Comparison of ENCODE assay signal across 11 cellular contexts in the genomic region with DNA sequence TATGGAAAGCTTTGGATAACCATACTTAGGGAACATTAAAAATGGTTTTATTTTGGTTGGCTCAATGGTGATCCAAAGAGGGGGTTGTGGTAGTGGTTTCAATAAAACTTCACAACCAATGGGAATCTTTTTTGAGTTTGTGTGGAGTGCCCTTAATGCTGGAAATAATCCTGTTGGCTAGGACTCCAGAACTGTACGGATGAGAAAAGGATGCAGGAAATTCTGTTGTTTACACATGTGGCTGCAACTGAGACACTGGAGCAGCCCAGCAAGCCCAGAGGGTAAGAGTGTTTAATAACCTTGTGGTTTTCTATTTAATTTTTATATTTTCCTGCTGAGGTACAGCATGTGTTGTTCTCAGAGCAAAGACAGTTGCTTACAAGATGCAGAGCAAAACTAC. TPM values are rescaled to one million over a fixed set of nuclear protein-coding genes. Genes with fewer than 3 reads are reported as not detected.
DNase-seq lines count a peak whose midpoint lies in the region; ATAC-seq and TF ChIP-seq lines count a peak whose summit lies in the region.
"Had no signal": no experiment of that assay in that cellular context is flagged by ENCODE, and none has a peak within 500 bp of the region (broad histone marks: within the 10 kb centered on the region; RNA-seq: fewer than 3 reads in every experiment).

Gene CCDC102B (plus strand): TSS at position 180 of the 400 bp plus-strand sequence. CDS start 38,684 bp downstream, outside the sequence.

- no peaks in the 10 kb centered on the region for H3F3A ChIP-seq in neural progenitor cell (ENCODE audit: low read depth)

- H3K79me2 ChIP-seq in neural progenitor cell (ENCODE audit: low read depth): no peaks in the 10 kb centered on the region

- no peaks in the 10 kb centered on the region for H4K20me1 ChIP-seq in neural progenitor cell (ENCODE audit: low read depth)

- no peak for TF ChIP-seq CTCF in AG09309 (IDR thresholded peaks at IDR 0.05; ENCODE audit: control insufficient read depth, insufficient read depth, low read depth, low read length, missing control alignments)
- no peak for TF ChIP-seq CTCF in neural progenitor cell (IDR thresholded peaks at IDR 0.05)

- H3K4me2 ChIP-seq in neural progenitor cell: no peak within 1 kb of the TSS

- H3K9me3 ChIP-seq in neural progenitor cell (ENCODE audit: low read depth): no peaks in the 10 kb centered on the region

- H3K4me1 Mint-ChIP-seq in neural progenitor cell: no peaks in the 10 kb centered on the region
- no peaks in the 10 kb centered on the region for H3K4me1 Mint-ChIP-seq in stimulated activated memory B cell treated with anti-CD40 and anti-IgM and Interleukin-4, amounts not matched to agents 10 μg/mL and 1 μg/mL and 100 μg/mL, for 72 hours
- H3K4me1 Mint-ChIP-seq: IgD-negative memory B cell, nephron progenitor cell had no signal

- no peaks in the 10 kb centered on the region for H3K27me3 Mint-ChIP-seq in neural progenitor cell (ENCODE audit: insufficient read depth, low read depth)
- no peaks in the 10 kb centered on the region for H3K27me3 Mint-ChIP-seq in stimulated activated memory B cell treated with anti-CD40 and anti-IgM and Interleukin-4, amounts not matched to agents 10 μg/mL and 1 μg/mL and 100 μg/mL, for 72 hours
- H3K27me3 Mint-ChIP-seq: activated naive CD8-positive, alpha-beta T cell; IgD-negative memory B cell had no signal

- H3K4me3 Mint-ChIP-seq in neural progenitor cell: no peak within 1 kb of the TSS
- H3K4me3 Mint-ChIP-seq in stimulated activated memory B cell treated with anti-CD40 and anti-IgM and Interleukin-4, amounts not matched to agents 10 μg/mL and 1 μg/mL and 100 μg/mL, for 72 hours: no peak within 1 kb of the TSS
- H3K4me3 Mint-ChIP-seq: activated naive CD8-positive, alpha-beta T cell; IgD-negative memory B cell; nephron progenitor cell had no signal

- no peak for ATAC-seq in stimulated activated memory B cell treated with anti-CD40 and anti-IgM and Interleukin-4, amounts not matched to agents 10 μg/mL and 1 μg/mL and 100 μg/mL, for 72 hours

- H3K36me3 Mint-ChIP-seq in neural progenitor cell: peaks cover 1% of the 10 kb centered on the region
- H3K36me3 Mint-ChIP-seq in stimulated activated memory B cell treated with anti-CD40 and anti-IgM and Interleukin-4, amounts not matched to agents 10 μg/mL and 1 μg/mL and 100 μg/mL, for 72 hours: no peaks in the 10 kb centered on the region
- H3K36me3 Mint-ChIP-seq: activated naive CD8-positive, alpha-beta T cell; IgD-negative memory B cell had no signal

- no peak within 1 kb of the TSS for H2AFZ ChIP-seq in neural progenitor cell (replicated peaks)

- no peak within 1 kb of the TSS for H3K9ac ChIP-seq in neural progenitor cell

- no peak within 1 kb of the TSS for H3K4me3 ChIP-seq in AG09309 (ENCODE audit: control insufficient read depth, low read depth, low read length)
- no peak within 1 kb of the TSS for H3K4me3 ChIP-seq in neural progenitor cell

- no peaks in the 10 kb centered on the region for H3K9me3 Mint-ChIP-seq in neural progenitor cell
- H3K9me3 Mint-ChIP-seq in stimulated activated memory B cell treated with anti-CD40 and anti-IgM and Interleukin-4, amounts not matched to agents 10 μg/mL and 1 μg/mL and 100 μg/mL, for 72 hours: no peaks in the 10 kb centered on the region
- H3K9me3 Mint-ChIP-seq: IgD-negative memory B cell, nephron progenitor cell had no signal

- H3K36me3 ChIP-seq in neural progenitor cell: no peaks in the 10 kb centered on the region

- no peak within 1 kb of the TSS for H3K27ac ChIP-seq in neural progenitor cell

- H3K27ac Mint-ChIP-seq in neural progenitor cell: peak within 1 kb of the TSS; percentile 24
- no peak within 1 kb of the TSS for H3K27ac Mint-ChIP-seq in stimulated activated memory B cell treated with anti-CD40 and anti-IgM and Interleukin-4, amounts not matched to agents 10 μg/mL and 1 μg/mL and 100 μg/mL, for 72 hours
- H3K27ac Mint-ChIP-seq: activated naive CD8-positive, alpha-beta T cell; IgD-negative memory B cell; nephron progenitor cell had no signal

- H3K27me3 ChIP-seq in neural progenitor cell: no peaks in the 10 kb centered on the region

- H3K4me1 ChIP-seq in neural progenitor cell: no peaks in the 10 kb centered on the region

- DNase-seq in AG09309 (ENCODE audit: low read depth) (peak; percentile 91), M059J (ENCODE audit: low read depth) (peak; percentile 94), dermis microvascular lymphatic vessel endothelial cell (ENCODE audit: low read depth in 2 of 2) (peak; percentile 86 to 89), neural progenitor cell (ENCODE audit: low spot score) (no peak), NCI-H2227 treated with DMSO at 0.1 percent for 48 hours (lab: John Stamatoyannopoulos, UW) (no peak)
- DNase-seq in activated CD4-positive, alpha-beta T cell treated with anti-CD3 and anti-CD28 coated beads for 1 hour: no peak
- DNase-seq in activated naive CD4-positive, alpha-beta T cell treated with Interleukin-2 at 50 U/mL for 16 hours: no peak
- DNase-seq: nephron progenitor cell had no signal

RNA-seq across cellular contexts. Expression of gene CCDC102B, which starts in this region (rescaled TPM):
- total RNA-seq in M059J (2014; rRNA removed; shearing (Covaris generic)): 2.7 and 5.2 TPM in 2 replicates
- total RNA-seq in dermis microvascular lymphatic vessel endothelial cell (24.8 and 34.0 TPM in 2 replicates), neural progenitor cell (ENCODE audit: low replicate concordance) (14.1 and 26.2 TPM in 2 replicates)

Comparison
In these comparisons a context has a peak if more than half of its experiments do, and no peak if none do; other contexts are left out.
1. DNase-seq: peak in AG09309 (single experiment), M059J (single experiment) and dermis microvascular lymphatic vessel endothelial cell (2 of 2); none in neural progenitor cell (single experiment), activated CD4-positive, alpha-beta T cell treated with anti-CD3 and anti-CD28 coated beads for 1 hour (single experiment), NCI-H2227 treated with DMSO at 0.1 percent for 48 hours (single experiment) and activated naive CD4-positive, alpha-beta T cell treated with Interleukin-2 at 50 U/mL for 16 hours (single experiment).